In genomic region chr3:53672987-53673386, GRCh38 we compare ENCODE assay signal across 26 cellular contexts.
"Had no signal": no experiment of that assay in that cellular context is flagged by ENCODE, and none has a peak within 500 bp of the region (broad histone marks: within the 10 kb centered on the region; RNA-seq: fewer than 3 reads in every experiment).

No MANE protein-coding gene starts in this region.

- FAIRE-seq: kidney, pancreas had no signal

- DNase-seq: activated CD4-positive, alpha-beta T cell treated with anti-CD3 and anti-CD28 coated beads for 4 hours; activated CD4-positive, alpha-beta T cell treated with anti-CD3 and anti-CD28 coated beads, Interleukin-2, amount 50 U/mL, for 4 hours; activated naive CD4-positive, alpha-beta T cell treated with Interleukin-2 at 50 U/mL for 16 hours; activated T-cell treated with anti-CD3 and anti-CD28 coated beads for 4 hours; activated T-cell treated with anti-CD3 and anti-CD28 coated beads, Interleukin-2, amount 50 U/mL, for 72 hours; body of pancreas; gastrocnemius medialis; immature natural killer cell; kidney; left colon; mammary epithelial cell; naive thymus-derived CD4-positive, alpha-beta T cell; nucleus accumbens; pancreas; psoas muscle; stimulated activated CD4-positive, alpha-beta T cell treated with anti-CD3 and anti-CD28 coated beads, Interleukin-15, amount 100 ng/mL, for 24 hours; stimulated activated CD4-positive, alpha-beta T cell treated with anti-CD3 and anti-CD28 coated beads, Interleukin-2, amount 100 ng/mL, for 24 hours; stimulated activated naive CD4-positive, alpha-beta T cell; T-cell; transverse colon had no signal

- H3K4me1 ChIP-seq: body of pancreas, gastrocnemius medialis, pancreas, psoas muscle, transverse colon had no signal

- H3K4me3 ChIP-seq: body of pancreas, gastrocnemius medialis, pancreas, psoas muscle, smooth muscle cell, suprapubic skin, transverse colon, vagina had no signal

- H3K27ac ChIP-seq: body of pancreas, gastrocnemius medialis, pancreas, psoas muscle, suprapubic skin, transverse colon, vagina had no signal

- H3K4me3 Mint-ChIP-seq: activated naive CD8-positive, alpha-beta T cell; activated T-cell treated with anti-CD3 and anti-CD28 coated beads, Interleukin-2, amount 50 U/mL, for 72 hours; immature natural killer cell; mesothelial cell of epicardium; naive thymus-derived CD4-positive, alpha-beta T cell; neural crest cell; T-cell had no signal

- H3K9me3 Mint-ChIP-seq: activated T-cell treated with anti-CD3 and anti-CD28 coated beads, Interleukin-2, amount 50 U/mL, for 72 hours; immature natural killer cell; mesothelial cell of epicardium; neural crest cell; T-cell had no signal

- H3K27me3 ChIP-seq: body of pancreas, gastrocnemius medialis, pancreas, suprapubic skin, transverse colon, vagina had no signal

- H3K9me3 ChIP-seq: body of pancreas, gastrocnemius medialis, pancreas, psoas muscle, suprapubic skin, transverse colon, vagina had no signal

- H3K27ac Mint-ChIP-seq: activated naive CD8-positive, alpha-beta T cell; activated T-cell treated with anti-CD3 and anti-CD28 coated beads, Interleukin-2, amount 50 U/mL, for 72 hours; immature natural killer cell; mesothelial cell of epicardium; naive thymus-derived CD4-positive, alpha-beta T cell; T-cell had no signal

- H3K4me1 Mint-ChIP-seq: immature natural killer cell; naive thymus-derived CD4-positive, alpha-beta T cell; neural crest cell; T-cell had no signal

- H3K36me3 Mint-ChIP-seq: activated naive CD8-positive, alpha-beta T cell; immature natural killer cell; mesothelial cell of epicardium; naive thymus-derived CD4-positive, alpha-beta T cell; T-cell had no signal

- H3K36me3 ChIP-seq: gastrocnemius medialis, pancreas, suprapubic skin, transverse colon, vagina had no signal
